Comparison of ENCODE assay signal across 1 cellular context in the genomic region with DNA sequence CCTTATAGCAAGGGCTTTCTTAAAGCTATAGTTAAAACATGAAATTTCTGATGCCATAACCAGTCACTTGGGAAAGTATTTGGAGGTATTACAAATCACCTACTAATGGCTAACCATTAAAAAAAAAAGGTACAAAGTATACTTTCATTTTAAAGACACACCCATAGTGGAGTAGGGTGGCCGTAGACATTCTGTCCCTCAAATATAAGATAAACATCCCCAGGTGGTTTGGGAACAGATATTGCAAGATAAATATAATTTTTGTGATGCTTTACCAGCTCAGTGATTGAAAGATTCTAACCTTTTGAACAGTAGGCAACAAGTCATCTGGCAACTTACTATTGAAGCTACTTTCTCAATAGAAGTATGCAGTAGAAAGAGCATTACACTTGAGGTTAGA.
TF ChIP-seq lines count a peak whose summit lies in the region.

No MANE protein-coding gene starts in this region.

TF ChIP-seq in HCT116, 20 proteins besides CTCF, POLR2A, EP300 and RAD21 (continued from another document):
- no peak for TF ChIP-seq ZFX (IDR thresholded peaks at IDR 0.05)
- TF ChIP-seq YY1 (IDR thresholded peaks at IDR 0.05; ENCODE audit: extremely low read depth, insufficient replicate concordance, low read depth, low read length): no peak
- TF ChIP-seq SP1 (IDR thresholded peaks at IDR 0.05; ENCODE audit: low read depth): no peak
- TF ChIP-seq CBX3 (IDR thresholded peaks at IDR 0.05; ENCODE audit: low read depth): no peak
- no peak for TF ChIP-seq EZH2phosphoT487 (IDR thresholded peaks at IDR 0.05; ENCODE audit: borderline replicate concordance)
- TF ChIP-seq JUND (IDR thresholded peaks at IDR 0.05): no peak
- TF ChIP-seq FOSL1 (IDR thresholded peaks at IDR 0.05; ENCODE audit: low read depth): no peak
- TF ChIP-seq ZNF274 (IDR thresholded peaks at IDR 0.05; ENCODE audit: low read depth, low read length): no peak
- TF ChIP-seq SIN3A (IDR thresholded peaks at IDR 0.05; ENCODE audit: low read depth): no peak
